In genomic region chr5:133460172-133460758, GRCh38 we compare ENCODE assay signal across 1 cellular context.
A peak's percentile ranks its signal among the peaks of the same experiment; 100 is the strongest.
TF ChIP-seq lines count a peak whose summit lies in the region.

No MANE protein-coding gene starts in this region.

TF ChIP-seq in HepG2, 621 proteins besides CTCF, POLR2A, EP300 and RAD21 (continued from another document):
- TF ChIP-seq YY1 (IDR thresholded peaks at IDR 0.05; ENCODE audit: insufficient read depth, insufficient replicate concordance, low read depth, low read length) (peak; percentile 32), MYC (CRISPR knock-in tag; IDR thresholded peaks at IDR 0.05; ENCODE audit: borderline replicate concordance) (no peak), ZNF775 (CRISPR knock-in tag; IDR thresholded peaks at IDR 0.05; ENCODE audit: borderline replicate concordance) (no peak), TBL1XR1 (IDR thresholded peaks at IDR 0.05; ENCODE audit: borderline replicate concordance, low read length, partially characterized antibody) (no peak), ZNF83 (CRISPR knock-in tag; IDR thresholded peaks at IDR 0.05; ENCODE audit: borderline replicate concordance) (no peak), SIN3A (IDR thresholded peaks at IDR 0.05; ENCODE audit: borderline replicate concordance, low read depth, low read length) (no peak), ZNF143 (CRISPR knock-in tag; IDR thresholded peaks at IDR 0.05) (no peak), ZNF180 (CRISPR knock-in tag; IDR thresholded peaks at IDR 0.05; ENCODE audit: borderline replicate concordance, low read depth) (no peak), NR2F6 (IDR thresholded peaks at IDR 0.05) (no peak), NR2F6 (CRISPR knock-in tag; IDR thresholded peaks at IDR 0.05) (peak; percentile 36; the same call in 1 of the 2 replicates), XRCC5 (optimal IDR thresholded peaks at IDR 0.05; ENCODE audit: low read length) (no peak), SMC3 (IDR thresholded peaks at IDR 0.05; ENCODE audit: low read length) (peak; percentile 21; the same call in 1 of the 2 replicates), ARNT (IDR thresholded peaks at IDR 0.05) (no peak), MAFG (CRISPR knock-in tag; IDR thresholded peaks at IDR 0.05) (no peak), PBX3 (CRISPR knock-in tag; IDR thresholded peaks at IDR 0.05; ENCODE audit: borderline replicate concordance) (no peak), MNT (IDR thresholded peaks at IDR 0.05) (no peak), ZNF121 (CRISPR knock-in tag; IDR thresholded peaks at IDR 0.05) (no peak), CBFB (CRISPR knock-in tag; IDR thresholded peaks at IDR 0.05) (no peak), ZNF816 (CRISPR knock-in tag; IDR thresholded peaks at IDR 0.05; ENCODE audit: borderline replicate concordance) (no peak), KMT2A (CRISPR knock-in tag; IDR thresholded peaks at IDR 0.05) (no peak), ZNF256 (CRISPR knock-in tag; conservative IDR thresholded peaks at IDR 0.05) (no peak), CAMTA2 (CRISPR knock-in tag; IDR thresholded peaks at IDR 0.05; ENCODE audit: borderline replicate concordance) (no peak), TERF1 (CRISPR knock-in tag; IDR thresholded peaks at IDR 0.05) (no peak), ZSCAN12 (CRISPR knock-in tag; IDR thresholded peaks at IDR 0.05) (no peak), ZFY (CRISPR knock-in tag; IDR thresholded peaks at IDR 0.05) (no peak), HCFC1 (IDR thresholded peaks at IDR 0.05; ENCODE audit: low read depth, low read length) (no peak)
